Comparison of ENCODE assay signal across 10 cellular contexts in genomic region chr12:29309320-29309902, GRCh38.
DNase-seq lines count a peak whose midpoint lies in the region; ATAC-seq lines count a peak whose summit lies in the region.
"Had no signal": no experiment of that assay in that cellular context is flagged by ENCODE, and none has a peak within 500 bp of the region (broad histone marks: within the 10 kb centered on the region; RNA-seq: fewer than 3 reads in every experiment).

No MANE protein-coding gene starts in this region.

- H3K9ac ChIP-seq in mesenchymal stem cell (ENCODE audit: low read length): no peak overlapping the region

- H3K14ac ChIP-seq in mesenchymal stem cell (ENCODE audit: low read length in 2 of 2): no peak overlapping the region

- H3K4me2 ChIP-seq in mesenchymal stem cell (ENCODE audit: low read length, poor library complexity, severe bottlenecking): no peak overlapping the region

- H3K36me3 ChIP-seq in mesenchymal stem cell (ENCODE audit: control insufficient read depth in 1 of 2, insufficient read depth in 2 of 2, low read depth in 1 of 2, low read length in 2 of 2): peaks cover 0 to 31% of the 10 kb centered on the region in 2 experiments

- no peaks in the 10 kb centered on the region for H3K27me3 Mint-ChIP-seq in activated T-helper 1 cell treated with anti-CD3 and anti-CD28 coated beads, Interleukin-12 subunit alpha, Interleukin-12 subunit beta, Interleukin-2, Interleukin-4 antibody, amounts not matched to agents 30 ng/mL and 10 ng/mL and 1 ng/mL, durations not matched to agents 14 hours and 24 hours and 36 hours (ENCODE audit: insufficient read depth)

- no peak overlapping the region for H2BK12ac ChIP-seq in mesenchymal stem cell (ENCODE audit: low read length in 2 of 2)

- H4K8ac ChIP-seq in mesenchymal stem cell (ENCODE audit: low read length): no peak overlapping the region

- no peak overlapping the region for H3K27ac ChIP-seq in mesenchymal stem cell (ENCODE audit: low read length, poor library complexity, severe bottlenecking)

- intact Hi-C loops in activated T-helper 1 cell treated with anti-CD3 and anti-CD28 coated beads, Interleukin-12 subunit alpha, Interleukin-12 subunit beta, Interleukin-2, Interleukin-4 antibody, amounts not matched to agents 30 ng/mL and 10 ng/mL and 1 ng/mL, durations not matched to agents 14 hours and 24 hours and 36 hours (cut with micrococcal nuclease): no loop called here

- no peaks in the 10 kb centered on the region for H3K4me1 Mint-ChIP-seq in activated T-helper 1 cell treated with anti-CD3 and anti-CD28 coated beads, Interleukin-12 subunit alpha, Interleukin-12 subunit beta, Interleukin-2, Interleukin-4 antibody, amounts not matched to agents 30 ng/mL and 10 ng/mL and 1 ng/mL, durations not matched to agents 14 hours and 24 hours and 36 hours (ENCODE audit: low read depth)

- no peaks in the 10 kb centered on the region for H3K4me1 ChIP-seq in mesenchymal stem cell (ENCODE audit: control insufficient read depth, insufficient read depth, low read depth, low read length)

- H3K4me3 ChIP-seq in mesenchymal stem cell (ENCODE audit: insufficient read depth in 1 of 2, low read depth in 1 of 2, low read length in 2 of 2): no peak overlapping the region

- 48% methylated on average over 3 of the region's 4 CpGs for WGBS in mesenchymal stem cell

- no peaks in the 10 kb centered on the region for H3K9me3 ChIP-seq in mesenchymal stem cell (ENCODE audit: control insufficient read depth, low read length)

- no peak overlapping the region for H4K91ac ChIP-seq in mesenchymal stem cell (ENCODE audit: low read length)

- no peak overlapping the region for H3K4me3 Mint-ChIP-seq in activated T-helper 1 cell treated with anti-CD3 and anti-CD28 coated beads, Interleukin-12 subunit alpha, Interleukin-12 subunit beta, Interleukin-2, Interleukin-4 antibody, amounts not matched to agents 30 ng/mL and 10 ng/mL and 1 ng/mL, durations not matched to agents 14 hours and 24 hours and 36 hours
- H3K4me3 Mint-ChIP-seq: T-helper 1 cell treated with Interleukin-12 subunit alpha and Interleukin-12 subunit beta and Interleukin-4 antibody, amounts not matched to agents 30 μg/mL and 1 μg/mL, for 36 hours had no signal

- no peaks in the 10 kb centered on the region for H3K9me3 Mint-ChIP-seq in activated T-helper 1 cell treated with anti-CD3 and anti-CD28 coated beads, Interleukin-12 subunit alpha, Interleukin-12 subunit beta, Interleukin-2, Interleukin-4 antibody, amounts not matched to agents 30 ng/mL and 10 ng/mL and 1 ng/mL, durations not matched to agents 14 hours and 24 hours and 36 hours
- H3K9me3 Mint-ChIP-seq: T-helper 1 cell treated with Interleukin-12 subunit alpha and Interleukin-12 subunit beta and Interleukin-4 antibody, amounts not matched to agents 30 μg/mL and 1 μg/mL, for 36 hours had no signal

- H2AFZ ChIP-seq in mesenchymal stem cell (ENCODE audit: low read depth, low read length): no peak overlapping the region

- no peak overlapping the region for H2AK5ac ChIP-seq in mesenchymal stem cell (ENCODE audit: low read length, severe bottlenecking)

- DNase-seq in COLO829 (ENCODE audit: low spot score) (peak; percentile 21), KBM-7 (peak; percentile 29), amniotic epithelial cell (ENCODE audit: low read depth) (peak; percentile 47), mesenchymal stem cell (peak; percentile 31), SKM-1 treated with dmso at 0.1 percent for 144 hours (lab: John Stamatoyannopoulos, UW; ENCODE audit: unreplicated experiment) (no peak), NCI-H524 treated with DMSO at 0.1 percent for 48 hours (lab: John Stamatoyannopoulos, UW) (no peak)
- DNase-seq in activated T-helper 1 cell treated with anti-CD3 and anti-CD28 coated beads, Interleukin-12 subunit alpha, Interleukin-12 subunit beta, Interleukin-2, Interleukin-4 antibody, amounts not matched to agents 30 ng/mL and 10 ng/mL and 1 ng/mL, durations not matched to agents 14 hours and 24 hours and 36 hours (ENCODE audit: low spot score): no peak
- DNase-seq: stimulated activated CD8-positive, alpha-beta memory T cell treated with anti-CD3 and anti-CD28 coated beads, Interleukin-4, amount 100 ng/mL, for 48 hours had no signal

- no peaks in the 10 kb centered on the region for H3K36me3 Mint-ChIP-seq in activated T-helper 1 cell treated with anti-CD3 and anti-CD28 coated beads, Interleukin-12 subunit alpha, Interleukin-12 subunit beta, Interleukin-2, Interleukin-4 antibody, amounts not matched to agents 30 ng/mL and 10 ng/mL and 1 ng/mL, durations not matched to agents 14 hours and 24 hours and 36 hours (ENCODE audit: low read depth)

- H3K4ac ChIP-seq in mesenchymal stem cell (ENCODE audit: low read depth in 1 of 2, low read length in 2 of 2): no peak overlapping the region

- H3K27me3 ChIP-seq in mesenchymal stem cell (ENCODE audit: control insufficient read depth in 1 of 2, insufficient read depth in 1 of 2, low read length in 2 of 2): no peaks in the 10 kb centered on the region

- H3K23ac ChIP-seq in mesenchymal stem cell (ENCODE audit: low read length in 2 of 2): no peak overlapping the region

- H3K79me1 ChIP-seq in mesenchymal stem cell (replicated peaks; ENCODE audit: low read length, poor library complexity, severe bottlenecking): no peaks in the 10 kb centered on the region

- no peak overlapping the region for H3K18ac ChIP-seq in mesenchymal stem cell (ENCODE audit: low read depth in 1 of 2, low read length in 2 of 2)

- no peak overlapping the region for H2BK15ac ChIP-seq in mesenchymal stem cell (ENCODE audit: low read depth, poor library complexity, severe bottlenecking)

- in situ Hi-C loops in KBM-7 (cut with MboI; ENCODE audit: low pct_unique_long_range_greater_than_20kb, low sequenced_read_pairs): no loop called here

- no peak for ATAC-seq in HG02763 (IDR thresholded peaks at IDR 0.05; ENCODE audit: unreplicated experiment)

- no peak overlapping the region for H2BK120ac ChIP-seq in mesenchymal stem cell (ENCODE audit: low read depth, low read length)

- H3K27ac Mint-ChIP-seq in activated T-helper 1 cell treated with anti-CD3 and anti-CD28 coated beads, Interleukin-12 subunit alpha, Interleukin-12 subunit beta, Interleukin-2, Interleukin-4 antibody, amounts not matched to agents 30 ng/mL and 10 ng/mL and 1 ng/mL, durations not matched to agents 14 hours and 24 hours and 36 hours: no peak overlapping the region
- H3K27ac Mint-ChIP-seq: T-helper 1 cell treated with Interleukin-12 subunit alpha and Interleukin-12 subunit beta and Interleukin-4 antibody, amounts not matched to agents 30 μg/mL and 1 μg/mL, for 36 hours had no signal

- no peak overlapping the region for H2BK5ac ChIP-seq in mesenchymal stem cell (ENCODE audit: low read depth, low read length, poor library complexity, severe bottlenecking)

Comparison
In these comparisons a context has a peak if more than half of its experiments do, and no peak if none do; other contexts are left out.
1. DNase-seq: peak in COLO829 (single experiment), KBM-7 (single experiment), amniotic epithelial cell (single experiment) and mesenchymal stem cell (single experiment); none in SKM-1 treated with dmso at 0.1 percent for 144 hours (single experiment), activated T-helper 1 cell treated with anti-CD3 and anti-CD28 coated beads, Interleukin-12 subunit alpha, Interleukin-12 subunit beta, Interleukin-2, Interleukin-4 antibody, amounts not matched to agents 30 ng/mL and 10 ng/mL and 1 ng/mL, durations not matched to agents 14 hours and 24 hours and 36 hours (single experiment) and NCI-H524 treated with DMSO at 0.1 percent for 48 hours (single experiment).